In genomic region chr16:23924138-23924537, GRCh38 we compare ENCODE assay signal across 14 cellular contexts.
DNase-seq lines count a peak whose midpoint lies in the region; ATAC-seq lines count a peak whose summit lies in the region.
"Had no signal": no experiment of that assay in that cellular context is flagged by ENCODE, and none has a peak within 500 bp of the region (broad histone marks: within the 10 kb centered on the region; RNA-seq: fewer than 3 reads in every experiment).

No MANE protein-coding gene starts in this region.

- no peak overlapping the region for H3K27ac ChIP-seq in CD4-positive, CD25-positive, alpha-beta regulatory T cell (ENCODE audit: insufficient read depth, low read length, poor library complexity, severe bottlenecking)
- H3K27ac ChIP-seq: dorsolateral prefrontal cortex, SK-N-MC had no signal

- H3K4me3 ChIP-seq in CD4-positive, CD25-positive, alpha-beta regulatory T cell (ENCODE audit: low read depth, low read length) = no peak overlapping the region
- H3K4me3 ChIP-seq: dorsolateral prefrontal cortex, SK-N-MC had no signal

- DNase-seq in CD4-positive, CD25-positive, alpha-beta regulatory T cell = no peak
- DNase-seq in MV-4-11 (lab: John Stamatoyannopoulos, UW) (peak; percentile 76), ureter (ENCODE audit: low spot score) (no peak), medulla oblongata (ENCODE audit: extremely low spot score) (no peak)
- no peak for DNase-seq in effector memory CD8-positive, alpha-beta T cell
- no peak for DNase-seq in activated T-helper 1 cell treated with anti-CD3 and anti-CD28 coated beads, Interleukin-12 subunit alpha, Interleukin-12 subunit beta, Interleukin-2, Interleukin-4 antibody, amounts not matched to agents 30 ng/mL and 10 ng/mL and 1 ng/mL, durations not matched to agents 14 hours and 24 hours and 36 hours (ENCODE audit: low spot score)
- DNase-seq: dorsolateral prefrontal cortex; H9; stimulated activated CD4-positive, alpha-beta T cell treated with anti-CD3 and anti-CD28 coated beads, Interleukin-2, amount 100 ng/mL, for 24 hours had no signal

- peak overlapping the region in 2 of 3 donors; percentile 22 to 89 for H3K27ac Mint-ChIP-seq in CD4-positive, CD25-positive, alpha-beta regulatory T cell
- H3K27ac Mint-ChIP-seq in effector memory CD8-positive, alpha-beta T cell = peak overlapping the region; percentile 8 to 30
- no peak overlapping the region for H3K27ac Mint-ChIP-seq in activated T-helper 1 cell treated with anti-CD3 and anti-CD28 coated beads, Interleukin-12 subunit alpha, Interleukin-12 subunit beta, Interleukin-2, Interleukin-4 antibody, amounts not matched to agents 30 ng/mL and 10 ng/mL and 1 ng/mL, durations not matched to agents 14 hours and 24 hours and 36 hours
- H3K27ac Mint-ChIP-seq: activated T-helper 2 cell treated with anti-CD3 and anti-CD28 coated beads, Interferon-gamma antibody, Interleukin-2, Interleukin-4, amounts not matched to agents 10 μg/mL and 5 μg/mL and 100 μg/mL, durations not matched to agents 14 hours and 24 hours and 36 hours; H9; WTC11 had no signal

- H3K36me3 ChIP-seq in CD4-positive, CD25-positive, alpha-beta regulatory T cell (ENCODE audit: control insufficient read depth, insufficient read depth, low read length) = peaks cover 5% of the 10 kb centered on the region

- no peaks in the 10 kb centered on the region for H3K27me3 ChIP-seq in CD4-positive, CD25-positive, alpha-beta regulatory T cell (ENCODE audit: control insufficient read depth, insufficient read depth, low read length)
- H3K27me3 ChIP-seq: dorsolateral prefrontal cortex had no signal

- ATAC-seq in CD4-positive, CD25-positive, alpha-beta regulatory T cell (ENCODE audit: low read depth in 2 of 2) = no peak
- ATAC-seq in GM18858 (IDR thresholded peaks at IDR 0.05; ENCODE audit: unreplicated experiment) = peak; percentile 58
- no peak for ATAC-seq in effector memory CD8-positive, alpha-beta T cell (replicated peaks)
- ATAC-seq: CD8-positive, alpha-beta T cell; WTC11 had no signal

- H3K9me3 Mint-ChIP-seq in CD4-positive, CD25-positive, alpha-beta regulatory T cell = peaks cover 0 to 14% (median 0%) of the 10 kb centered on the region in 7 donors
- peaks cover 0 to 1% of the 10 kb centered on the region in 2 donors for H3K9me3 Mint-ChIP-seq in effector memory CD8-positive, alpha-beta T cell
- peaks cover 17% of the 10 kb centered on the region for H3K9me3 Mint-ChIP-seq in activated T-helper 1 cell treated with anti-CD3 and anti-CD28 coated beads, Interleukin-12 subunit alpha, Interleukin-12 subunit beta, Interleukin-2, Interleukin-4 antibody, amounts not matched to agents 30 ng/mL and 10 ng/mL and 1 ng/mL, durations not matched to agents 14 hours and 24 hours and 36 hours
- H3K9me3 Mint-ChIP-seq: activated T-helper 2 cell treated with anti-CD3 and anti-CD28 coated beads, Interferon-gamma antibody, Interleukin-2, Interleukin-4, amounts not matched to agents 10 μg/mL and 5 μg/mL and 100 μg/mL, durations not matched to agents 14 hours and 24 hours and 36 hours; CD8-positive, alpha-beta T cell; H9; WTC11 had no signal

- H3K9me3 ChIP-seq in CD4-positive, CD25-positive, alpha-beta regulatory T cell (ENCODE audit: control insufficient read depth in 2 of 2, low read length in 2 of 2) = no peaks in the 10 kb centered on the region

- no peaks in the 10 kb centered on the region for H3K27me3 Mint-ChIP-seq in CD4-positive, CD25-positive, alpha-beta regulatory T cell
- H3K27me3 Mint-ChIP-seq in effector memory CD8-positive, alpha-beta T cell = no peaks in the 10 kb centered on the region
- H3K27me3 Mint-ChIP-seq in activated T-helper 1 cell treated with anti-CD3 and anti-CD28 coated beads, Interleukin-12 subunit alpha, Interleukin-12 subunit beta, Interleukin-2, Interleukin-4 antibody, amounts not matched to agents 30 ng/mL and 10 ng/mL and 1 ng/mL, durations not matched to agents 14 hours and 24 hours and 36 hours (ENCODE audit: insufficient read depth) = no peaks in the 10 kb centered on the region

- H3K4me1 Mint-ChIP-seq in CD4-positive, CD25-positive, alpha-beta regulatory T cell = peaks cover 6 to 62% (median 46%) of the 10 kb centered on the region in 4 donors
- peaks cover 45 to 73% of the 10 kb centered on the region in 2 donors for H3K4me1 Mint-ChIP-seq in effector memory CD8-positive, alpha-beta T cell (ENCODE audit: low read depth in 2 of 2)
- peaks cover 37% of the 10 kb centered on the region for H3K4me1 Mint-ChIP-seq in activated T-helper 1 cell treated with anti-CD3 and anti-CD28 coated beads, Interleukin-12 subunit alpha, Interleukin-12 subunit beta, Interleukin-2, Interleukin-4 antibody, amounts not matched to agents 30 ng/mL and 10 ng/mL and 1 ng/mL, durations not matched to agents 14 hours and 24 hours and 36 hours (ENCODE audit: low read depth)

- intact Hi-C loops in activated T-helper 1 cell treated with anti-CD3 and anti-CD28 coated beads, Interleukin-12 subunit alpha, Interleukin-12 subunit beta, Interleukin-2, Interleukin-4 antibody, amounts not matched to agents 30 ng/mL and 10 ng/mL and 1 ng/mL, durations not matched to agents 14 hours and 24 hours and 36 hours (cut with micrococcal nuclease) = loop anchor here (5.0 kb wide), 2 partner anchors 38 to 42 kb away; no protein-coding TSS in a partner anchor

- H3K36me3 Mint-ChIP-seq in CD4-positive, CD25-positive, alpha-beta regulatory T cell = peaks cover 33% of the 10 kb centered on the region
- peaks cover 4% of the 10 kb centered on the region for H3K36me3 Mint-ChIP-seq in effector memory CD8-positive, alpha-beta T cell (ENCODE audit: insufficient read depth)
- H3K36me3 Mint-ChIP-seq in activated T-helper 1 cell treated with anti-CD3 and anti-CD28 coated beads, Interleukin-12 subunit alpha, Interleukin-12 subunit beta, Interleukin-2, Interleukin-4 antibody, amounts not matched to agents 30 ng/mL and 10 ng/mL and 1 ng/mL, durations not matched to agents 14 hours and 24 hours and 36 hours (ENCODE audit: low read depth) = peaks cover 27% of the 10 kb centered on the region
- H3K36me3 Mint-ChIP-seq: WTC11 had no signal

- no peaks in the 10 kb centered on the region for H3K4me1 ChIP-seq in CD4-positive, CD25-positive, alpha-beta regulatory T cell (ENCODE audit: control insufficient read depth, insufficient read depth, low read length, poor library complexity, severe bottlenecking)

- H3K4me3 Mint-ChIP-seq in CD4-positive, CD25-positive, alpha-beta regulatory T cell = no peak overlapping the region
- H3K4me3 Mint-ChIP-seq in effector memory CD8-positive, alpha-beta T cell = no peak overlapping the region
- no peak overlapping the region for H3K4me3 Mint-ChIP-seq in activated T-helper 1 cell treated with anti-CD3 and anti-CD28 coated beads, Interleukin-12 subunit alpha, Interleukin-12 subunit beta, Interleukin-2, Interleukin-4 antibody, amounts not matched to agents 30 ng/mL and 10 ng/mL and 1 ng/mL, durations not matched to agents 14 hours and 24 hours and 36 hours
- H3K4me3 Mint-ChIP-seq: CD8-positive, alpha-beta T cell; H9; WTC11 had no signal
